In genomic region chr20:36773548-36774242, GRCh38 we compare ENCODE assay signal across 1 cellular context.
TF ChIP-seq lines count a peak whose summit lies in the region.

DSN1 (minus strand) TSS chr20:36773763; CDS start chr20:36771458, 2,305 bp downstream.

TF ChIP-seq in K562, 482 proteins besides CTCF, POLR2A, EP300 and RAD21 (continued from another document and continues in another):
- no peak for TF ChIP-seq ZNF740 (CRISPR knock-in tag; IDR thresholded peaks at IDR 0.05)
- TF ChIP-seq ZNF740 (tag; IDR thresholded peaks at IDR 0.05), result no peak
- no peak for TF ChIP-seq ZNF282 (CRISPR knock-in tag; IDR thresholded peaks at IDR 0.05)
- TF ChIP-seq C11orf30 (IDR thresholded peaks at IDR 0.05; ENCODE audit: low read depth), result 0 out of 2 replicates have a peak, but pooled peaks have one; percentile 4
- no peak for TF ChIP-seq BDP1 (IDR thresholded peaks at IDR 0.05; ENCODE audit: insufficient read depth, insufficient read length)
- peak; percentile 32; the same call in 1 of the 2 replicates for TF ChIP-seq GTF2F1 (IDR thresholded peaks at IDR 0.05; ENCODE audit: low read depth, low read length)
- no peak for TF ChIP-seq ZNF324 (CRISPR knock-in tag; IDR thresholded peaks at IDR 0.05)
- no peak for TF ChIP-seq TSC22D4 (tag; IDR thresholded peaks at IDR 0.05)
- peak; percentile 96 for TF ChIP-seq E2F3 (CRISPR knock-in tag; IDR thresholded peaks at IDR 0.05)
- TF ChIP-seq FOXJ2 (tag; IDR thresholded peaks at IDR 0.05), result no peak
- no peak for TF ChIP-seq CC2D1A (IDR thresholded peaks at IDR 0.05)
- no peak for TF ChIP-seq FIP1L1 (IDR thresholded peaks at IDR 0.05; ENCODE audit: low read depth, low read length, poor library complexity, severe bottlenecking)
- TF ChIP-seq ZNF431 (CRISPR knock-in tag; IDR thresholded peaks at IDR 0.05), result no peak
- TF ChIP-seq, protein P1, sequence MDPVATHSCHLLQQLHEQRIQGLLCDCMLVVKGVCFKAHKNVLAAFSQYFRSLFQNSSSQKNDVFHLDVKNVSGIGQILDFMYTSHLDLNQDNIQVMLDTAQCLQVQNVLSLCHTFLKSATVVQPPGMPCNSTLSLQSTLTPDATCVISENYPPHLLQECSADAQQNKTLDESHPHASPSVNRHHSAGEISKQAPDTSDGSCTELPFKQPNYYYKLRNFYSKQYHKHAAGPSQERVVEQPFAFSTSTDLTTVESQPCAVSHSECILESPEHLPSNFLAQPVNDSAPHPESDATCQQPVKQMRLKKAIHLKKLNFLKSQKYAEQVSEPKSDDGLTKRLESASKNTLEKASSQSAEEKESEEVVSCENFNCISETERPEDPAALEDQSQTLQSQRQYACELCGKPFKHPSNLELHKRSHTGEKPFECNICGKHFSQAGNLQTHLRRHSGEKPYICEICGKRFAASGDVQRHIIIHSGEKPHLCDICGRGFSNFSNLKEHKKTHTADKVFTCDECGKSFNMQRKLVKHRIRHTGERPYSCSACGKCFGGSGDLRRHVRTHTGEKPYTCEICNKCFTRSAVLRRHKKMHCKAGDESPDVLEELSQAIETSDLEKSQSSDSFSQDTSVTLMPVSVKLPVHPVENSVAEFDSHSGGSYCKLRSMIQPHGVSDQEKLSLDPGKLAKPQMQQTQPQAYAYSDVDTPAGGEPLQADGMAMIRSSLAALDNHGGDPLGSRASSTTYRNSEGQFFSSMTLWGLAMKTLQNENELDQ (CRISPR knock-in tag; IDR thresholded peaks at IDR 0.05; ENCODE audit: borderline replicate concordance), result no peak
- TF ChIP-seq RBM22 (IDR thresholded peaks at IDR 0.05; ENCODE audit: low read depth, low read length, poor library complexity, severe bottlenecking), result no peak
- peak; percentile 84 for TF ChIP-seq MAX (CRISPR knock-in tag; IDR thresholded peaks at IDR 0.05)
- TF ChIP-seq SREBF2 (CRISPR knock-in tag; IDR thresholded peaks at IDR 0.05), result no peak
- TF ChIP-seq ZBED1 (IDR thresholded peaks at IDR 0.05), result no peak; the same call in 1 of the 2 replicates
- TF ChIP-seq TRIM28 (IDR thresholded peaks at IDR 0.05), result no peak
- TF ChIP-seq, protein P2, sequence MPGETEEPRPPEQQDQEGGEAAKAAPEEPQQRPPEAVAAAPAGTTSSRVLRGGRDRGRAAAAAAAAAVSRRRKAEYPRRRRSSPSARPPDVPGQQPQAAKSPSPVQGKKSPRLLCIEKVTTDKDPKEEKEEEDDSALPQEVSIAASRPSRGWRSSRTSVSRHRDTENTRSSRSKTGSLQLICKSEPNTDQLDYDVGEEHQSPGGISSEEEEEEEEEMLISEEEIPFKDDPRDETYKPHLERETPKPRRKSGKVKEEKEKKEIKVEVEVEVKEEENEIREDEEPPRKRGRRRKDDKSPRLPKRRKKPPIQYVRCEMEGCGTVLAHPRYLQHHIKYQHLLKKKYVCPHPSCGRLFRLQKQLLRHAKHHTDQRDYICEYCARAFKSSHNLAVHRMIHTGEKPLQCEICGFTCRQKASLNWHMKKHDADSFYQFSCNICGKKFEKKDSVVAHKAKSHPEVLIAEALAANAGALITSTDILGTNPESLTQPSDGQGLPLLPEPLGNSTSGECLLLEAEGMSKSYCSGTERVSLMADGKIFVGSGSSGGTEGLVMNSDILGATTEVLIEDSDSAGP (CRISPR knock-in tag; IDR thresholded peaks at IDR 0.05), result no peak
- no peak for TF ChIP-seq NR2C1 (IDR thresholded peaks at IDR 0.05)
- TF ChIP-seq NR2C1 (tag; IDR thresholded peaks at IDR 0.05), result no peak
- TF ChIP-seq TOE1 (IDR thresholded peaks at IDR 0.05; ENCODE audit: borderline replicate concordance), result no peak; the same call in 1 of the 2 replicates
- no peak for TF ChIP-seq TOE1 (CRISPR knock-in tag; IDR thresholded peaks at IDR 0.05; ENCODE audit: borderline replicate concordance, low read depth)
- TF ChIP-seq RFX1 (IDR thresholded peaks at IDR 0.05), result no peak
- TF ChIP-seq CHCHD3 (CRISPR knock-in tag; IDR thresholded peaks at IDR 0.05), result no peak
- 0 out of 2 replicates have a peak, but pooled peaks have one; percentile 47 for TF ChIP-seq NR1H2 (CRISPR knock-in tag; IDR thresholded peaks at IDR 0.05)
- no peak for TF ChIP-seq ZKSCAN1 (IDR thresholded peaks at IDR 0.05; ENCODE audit: low read depth, low read length)
- TF ChIP-seq, protein P3, sequence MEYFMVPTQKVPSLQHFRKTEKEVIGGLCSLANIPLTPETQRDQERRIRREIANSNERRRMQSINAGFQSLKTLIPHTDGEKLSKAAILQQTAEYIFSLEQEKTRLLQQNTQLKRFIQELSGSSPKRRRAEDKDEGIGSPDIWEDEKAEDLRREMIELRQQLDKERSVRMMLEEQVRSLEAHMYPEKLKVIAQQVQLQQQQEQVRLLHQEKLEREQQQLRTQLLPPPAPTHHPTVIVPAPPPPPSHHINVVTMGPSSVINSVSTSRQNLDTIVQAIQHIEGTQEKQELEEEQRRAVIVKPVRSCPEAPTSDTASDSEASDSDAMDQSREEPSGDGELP (CRISPR knock-in tag; IDR thresholded peaks at IDR 0.05; ENCODE audit: borderline replicate concordance), result peak; percentile 63; the same call in 1 of the 2 replicates
- no peak for TF ChIP-seq ZNF586 (CRISPR knock-in tag; conservative IDR thresholded peaks at IDR 0.05)
- TF ChIP-seq ZNF592 (IDR thresholded peaks at IDR 0.05), result peak; percentile 61; the same call in 1 of the 2 replicates
- TF ChIP-seq ZNF408 (CRISPR knock-in tag; IDR thresholded peaks at IDR 0.05; ENCODE audit: low read depth), result no peak
- TF ChIP-seq CREB3 (tag; conservative IDR thresholded peaks at IDR 0.05; ENCODE audit: low read depth), result peak; percentile 94
- TF ChIP-seq XRCC4 (IDR thresholded peaks at IDR 0.05; ENCODE audit: extremely low read depth, insufficient read depth, insufficient read length), result no peak
- no peak for TF ChIP-seq HNRNPUL1 (IDR thresholded peaks at IDR 0.05; ENCODE audit: low read length)
- no peak for TF ChIP-seq ZNF518B (CRISPR knock-in tag; IDR thresholded peaks at IDR 0.05)
- no peak for TF ChIP-seq HDAC8 (tag; IDR thresholded peaks at IDR 0.05)
- TF ChIP-seq PHF20 (IDR thresholded peaks at IDR 0.05; ENCODE audit: partially characterized antibody), result peak; percentile 70
- 0 out of 2 replicates have a peak, but pooled peaks have one; percentile 18 for TF ChIP-seq RREB1 (CRISPR knock-in tag; IDR thresholded peaks at IDR 0.05)
- TF ChIP-seq, protein P4, sequence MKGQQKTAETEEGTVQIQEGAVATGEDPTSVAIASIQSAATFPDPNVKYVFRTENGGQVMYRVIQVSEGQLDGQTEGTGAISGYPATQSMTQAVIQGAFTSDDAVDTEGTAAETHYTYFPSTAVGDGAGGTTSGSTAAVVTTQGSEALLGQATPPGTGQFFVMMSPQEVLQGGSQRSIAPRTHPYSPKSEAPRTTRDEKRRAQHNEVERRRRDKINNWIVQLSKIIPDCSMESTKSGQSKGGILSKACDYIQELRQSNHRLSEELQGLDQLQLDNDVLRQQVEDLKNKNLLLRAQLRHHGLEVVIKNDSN (CRISPR knock-in tag; IDR thresholded peaks at IDR 0.05), result peak; percentile 64
- TF ChIP-seq CHD1 (IDR thresholded peaks at IDR 0.05; ENCODE audit: low read length), result no peak
